9 cellular contexts compared by ENCODE assay signal in the genomic region with DNA sequence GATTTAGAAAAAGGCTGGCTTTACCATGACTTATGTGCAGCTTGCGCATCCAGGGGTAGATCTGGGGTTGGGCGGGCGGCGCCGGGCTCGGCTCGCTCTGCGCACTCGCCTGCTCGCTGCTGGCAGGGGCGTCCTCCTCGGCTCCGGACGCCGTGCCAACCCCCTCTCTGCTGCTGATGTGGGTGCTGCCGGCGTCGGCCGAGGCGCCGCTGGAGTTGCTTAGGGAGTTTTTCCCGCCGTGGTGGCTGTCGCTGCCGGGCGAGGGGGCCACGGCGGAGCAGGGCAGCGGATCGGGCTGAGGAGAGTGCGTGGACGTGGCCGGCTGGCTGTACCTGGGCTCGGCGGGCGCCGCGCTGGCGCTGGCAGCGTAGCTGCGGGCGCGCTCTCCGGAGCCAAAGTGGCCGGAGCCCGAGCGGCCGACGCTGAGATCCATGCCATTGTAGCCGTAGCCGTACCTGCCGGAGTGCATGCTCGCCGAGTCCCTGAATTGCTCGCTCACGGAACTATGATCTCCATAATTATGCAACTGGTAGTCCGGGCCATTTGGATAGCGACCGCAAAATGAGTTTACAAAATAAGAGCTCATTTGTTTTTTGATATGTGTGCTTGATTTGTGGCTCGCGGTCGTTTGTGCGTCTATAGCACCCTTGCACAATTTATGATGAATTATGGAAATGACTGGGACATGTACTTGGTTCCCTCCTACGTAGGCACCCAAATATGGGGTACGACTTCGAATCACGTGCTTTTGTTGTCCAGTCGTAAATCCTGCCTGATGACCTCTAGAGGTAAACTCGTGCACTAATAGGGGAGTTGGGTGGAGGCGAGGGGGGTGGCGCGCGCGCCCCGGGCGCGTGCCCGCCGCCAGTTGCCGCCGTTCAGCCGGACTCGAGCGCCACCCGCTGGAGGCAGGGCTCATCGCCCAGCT. TPM values are rescaled to one million over a fixed set of nuclear protein-coding genes. Genes with fewer than 3 reads are reported as not detected.
A peak's percentile ranks its signal among the peaks of the same experiment; 100 is the strongest.
DNase-seq lines count a peak whose midpoint lies in the region; ATAC-seq and TF ChIP-seq lines count a peak whose summit lies in the region.
"Had no signal": no experiment of that assay in that cellular context is flagged by ENCODE, and none has a peak within 500 bp of the region (broad histone marks: within the 10 kb centered on the region; RNA-seq: fewer than 3 reads in every experiment).

A gene (minus strand): TSS at position 660 of the 928 bp plus-strand sequence. CDS start 74 bp downstream, at position 586.

- H3K36me3 Mint-ChIP-seq in endothelial cell (ENCODE audit: low read depth, unreplicated experiment), result peaks cover 8% of the 10 kb centered on the region

- TF ChIP-seq CTCF in GM12872 (IDR thresholded peaks at IDR 0.05; ENCODE audit: insufficient read depth, low read depth, low read length) (0 out of 3 replicates have a peak, but pooled peaks have one; percentile 2), endothelial cell (IDR thresholded peaks at IDR 0.05; ENCODE audit: unreplicated experiment) (peak; percentile 90)

- peak; percentile 86 to 92 for DNase-seq in NCI-H524 (lab: John Stamatoyannopoulos, UW)
- DNase-seq in endothelial cell (ENCODE audit: low spot score), result peak; percentile 86
- no peak for DNase-seq in GM19240 (ENCODE audit: insufficient read length, low spot score)

- peaks cover 5 to 9% of the 10 kb centered on the region in 2 donors for H3K36me3 ChIP-seq in mucosa of rectum (ENCODE audit: control insufficient read depth in 2 of 2, insufficient read depth in 2 of 2, low read length in 2 of 2)

- ATAC-seq in GM21390 (IDR thresholded peaks at IDR 0.05; ENCODE audit: unreplicated experiment), result no peak
- no peak for ATAC-seq in HG03045 (IDR thresholded peaks at IDR 0.05; ENCODE audit: unreplicated experiment)
- ATAC-seq in GM21825 (IDR thresholded peaks at IDR 0.05; ENCODE audit: unreplicated experiment), result no peak

- H3K4me1 ChIP-seq in mucosa of rectum (ENCODE audit: control insufficient read depth in 2 of 2, insufficient read depth in 2 of 2, low read length in 2 of 2), result peaks cover 31 to 60% of the 10 kb centered on the region in 2 donors

- peak within 1 kb of the TSS; percentile 93 to 99 for H3K27ac ChIP-seq in mucosa of rectum (ENCODE audit: low read depth in 2 of 2, low read length in 2 of 2)

- H3K27me3 ChIP-seq in mucosa of rectum (ENCODE audit: control insufficient read depth in 2 of 2, insufficient read depth in 2 of 2, low read length in 2 of 2), result no peaks in the 10 kb centered on the region

- H3K4me1 Mint-ChIP-seq in endothelial cell (ENCODE audit: unreplicated experiment), result peaks cover 28% of the 10 kb centered on the region

- H3K27me3 Mint-ChIP-seq in endothelial cell (ENCODE audit: unreplicated experiment), result peaks cover 42% of the 10 kb centered on the region

- H3K9me3 Mint-ChIP-seq in endothelial cell (ENCODE audit: unreplicated experiment), result no peaks in the 10 kb centered on the region

- no peak within 1 kb of the TSS for H3K27ac Mint-ChIP-seq in endothelial cell (ENCODE audit: unreplicated experiment)

- H3K4me3 ChIP-seq in mucosa of rectum (ENCODE audit: low read length in 2 of 2), result peak within 1 kb of the TSS; percentile 78 to 79

- peak within 1 kb of the TSS; percentile 91 for H3K4me3 Mint-ChIP-seq in endothelial cell (ENCODE audit: unreplicated experiment)

- H3K9me3 ChIP-seq in mucosa of rectum (ENCODE audit: control insufficient read depth in 2 of 2, low read length in 2 of 2), result no peaks in the 10 kb centered on the region

- peak within 1 kb of the TSS; percentile 85 to 86 for H3K9ac ChIP-seq in mucosa of rectum (ENCODE audit: low read depth in 1 of 2, low read length in 2 of 2)

RNA-seq across cellular contexts. Expression of the gene that starts here (rescaled TPM):
- 0.59 TPM for total RNA-seq in endothelial cell (ENCODE audit: unreplicated experiment)
- total RNA-seq: T-helper 1 cell treated with Interleukin-12 subunit alpha and Interleukin-12 subunit beta and Interleukin-4 antibody, amounts not matched to agents 30 ng/mL and 1 ng/mL, for 36 hours had no signal

Comparison
In these comparisons a context has a peak if more than half of its experiments do, and no peak if none do; other contexts are left out.
1. Peak in DNase-seq in endothelial cell; RNA of the gene not detected or under 1 TPM.